Comparison of ENCODE assay signal across 6 cellular contexts in genomic region chr16:2250652-2251280, GRCh38.
DNase-seq lines count a peak whose midpoint lies in the region; ATAC-seq, FAIRE-seq and TF ChIP-seq lines count a peak whose summit lies in the region.

No MANE protein-coding gene starts in this region.

- ATAC-seq in GM18873 (IDR thresholded peaks at IDR 0.05; ENCODE audit: low FRiP score, unreplicated experiment): no peak

- TF ChIP-seq CTCF in retinal pigment epithelial cell (conservative IDR thresholded peaks at IDR 0.05; ENCODE audit: low read depth, low read length): no peak

- no peak for FAIRE-seq in RCC 7860 (lab: Jason Lieb, UNC)

- H3K4me3 ChIP-seq in retinal pigment epithelial cell (ENCODE audit: low read length): peak overlapping the region; percentile 70

- DNase-seq in EL (peak; percentile 38), RCC 7860 (ENCODE audit: low spot score) (peak; percentile 35), retinal pigment epithelial cell (ENCODE audit: low read depth) (no peak), NCI-H2196 treated with DMSO at 0.1 percent for 48 hours (lab: John Stamatoyannopoulos, UW; ENCODE audit: unreplicated experiment) (no peak)
- peak; percentile 22 for DNase-seq in effector CD8-positive, alpha-beta T cell (lab: John Stamatoyannopoulos, UW)

Comparison
In these comparisons a context has a peak if more than half of its experiments do, and no peak if none do; other contexts are left out.
1. DNase-seq: peak in EL (single experiment), RCC 7860 (single experiment) and effector CD8-positive, alpha-beta T cell (single experiment); none in retinal pigment epithelial cell (single experiment) and NCI-H2196 treated with DMSO at 0.1 percent for 48 hours (single experiment).